In the genomic region with DNA sequence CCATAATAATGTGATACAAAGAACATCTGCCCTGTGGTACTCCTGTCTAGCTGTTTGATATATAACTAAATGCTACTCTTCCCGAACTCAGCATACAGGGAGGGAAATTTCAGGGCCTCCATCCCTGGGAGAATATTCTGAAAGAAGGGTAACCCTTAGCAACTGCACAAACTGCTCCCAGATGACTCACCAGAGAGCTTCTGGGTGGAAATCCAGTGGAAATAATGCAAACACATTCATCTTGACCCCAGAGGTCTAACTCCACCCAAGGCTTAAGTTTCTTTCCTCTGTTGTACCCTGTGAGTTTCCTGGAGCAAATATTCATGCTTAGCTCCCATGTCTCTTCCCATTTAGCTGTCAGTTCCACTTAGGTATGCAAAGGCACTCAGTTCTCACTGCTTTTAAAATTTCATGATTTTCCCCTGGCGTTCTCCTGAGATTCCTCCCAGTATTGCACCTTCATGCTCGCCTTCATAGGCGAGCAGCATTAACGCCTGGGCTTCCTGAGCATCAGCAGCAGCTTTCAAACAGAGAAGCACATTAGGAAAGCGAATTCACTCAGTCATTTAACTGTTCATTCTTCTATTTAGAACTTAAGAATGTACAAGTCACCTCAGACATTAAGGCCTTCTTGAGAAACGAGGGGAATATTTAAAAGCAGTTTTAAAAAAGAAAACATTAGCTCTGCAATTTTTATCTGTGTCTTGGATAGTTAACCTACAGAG, we compare ENCODE assay signal across 1 cellular context.
TF ChIP-seq lines count a peak whose summit lies in the region.

No MANE protein-coding gene starts in this region.

TF ChIP-seq in GM23338, 12 proteins besides CTCF, POLR2A, EP300 and RAD21 (continued from another document):
- TF ChIP-seq, protein P1, sequence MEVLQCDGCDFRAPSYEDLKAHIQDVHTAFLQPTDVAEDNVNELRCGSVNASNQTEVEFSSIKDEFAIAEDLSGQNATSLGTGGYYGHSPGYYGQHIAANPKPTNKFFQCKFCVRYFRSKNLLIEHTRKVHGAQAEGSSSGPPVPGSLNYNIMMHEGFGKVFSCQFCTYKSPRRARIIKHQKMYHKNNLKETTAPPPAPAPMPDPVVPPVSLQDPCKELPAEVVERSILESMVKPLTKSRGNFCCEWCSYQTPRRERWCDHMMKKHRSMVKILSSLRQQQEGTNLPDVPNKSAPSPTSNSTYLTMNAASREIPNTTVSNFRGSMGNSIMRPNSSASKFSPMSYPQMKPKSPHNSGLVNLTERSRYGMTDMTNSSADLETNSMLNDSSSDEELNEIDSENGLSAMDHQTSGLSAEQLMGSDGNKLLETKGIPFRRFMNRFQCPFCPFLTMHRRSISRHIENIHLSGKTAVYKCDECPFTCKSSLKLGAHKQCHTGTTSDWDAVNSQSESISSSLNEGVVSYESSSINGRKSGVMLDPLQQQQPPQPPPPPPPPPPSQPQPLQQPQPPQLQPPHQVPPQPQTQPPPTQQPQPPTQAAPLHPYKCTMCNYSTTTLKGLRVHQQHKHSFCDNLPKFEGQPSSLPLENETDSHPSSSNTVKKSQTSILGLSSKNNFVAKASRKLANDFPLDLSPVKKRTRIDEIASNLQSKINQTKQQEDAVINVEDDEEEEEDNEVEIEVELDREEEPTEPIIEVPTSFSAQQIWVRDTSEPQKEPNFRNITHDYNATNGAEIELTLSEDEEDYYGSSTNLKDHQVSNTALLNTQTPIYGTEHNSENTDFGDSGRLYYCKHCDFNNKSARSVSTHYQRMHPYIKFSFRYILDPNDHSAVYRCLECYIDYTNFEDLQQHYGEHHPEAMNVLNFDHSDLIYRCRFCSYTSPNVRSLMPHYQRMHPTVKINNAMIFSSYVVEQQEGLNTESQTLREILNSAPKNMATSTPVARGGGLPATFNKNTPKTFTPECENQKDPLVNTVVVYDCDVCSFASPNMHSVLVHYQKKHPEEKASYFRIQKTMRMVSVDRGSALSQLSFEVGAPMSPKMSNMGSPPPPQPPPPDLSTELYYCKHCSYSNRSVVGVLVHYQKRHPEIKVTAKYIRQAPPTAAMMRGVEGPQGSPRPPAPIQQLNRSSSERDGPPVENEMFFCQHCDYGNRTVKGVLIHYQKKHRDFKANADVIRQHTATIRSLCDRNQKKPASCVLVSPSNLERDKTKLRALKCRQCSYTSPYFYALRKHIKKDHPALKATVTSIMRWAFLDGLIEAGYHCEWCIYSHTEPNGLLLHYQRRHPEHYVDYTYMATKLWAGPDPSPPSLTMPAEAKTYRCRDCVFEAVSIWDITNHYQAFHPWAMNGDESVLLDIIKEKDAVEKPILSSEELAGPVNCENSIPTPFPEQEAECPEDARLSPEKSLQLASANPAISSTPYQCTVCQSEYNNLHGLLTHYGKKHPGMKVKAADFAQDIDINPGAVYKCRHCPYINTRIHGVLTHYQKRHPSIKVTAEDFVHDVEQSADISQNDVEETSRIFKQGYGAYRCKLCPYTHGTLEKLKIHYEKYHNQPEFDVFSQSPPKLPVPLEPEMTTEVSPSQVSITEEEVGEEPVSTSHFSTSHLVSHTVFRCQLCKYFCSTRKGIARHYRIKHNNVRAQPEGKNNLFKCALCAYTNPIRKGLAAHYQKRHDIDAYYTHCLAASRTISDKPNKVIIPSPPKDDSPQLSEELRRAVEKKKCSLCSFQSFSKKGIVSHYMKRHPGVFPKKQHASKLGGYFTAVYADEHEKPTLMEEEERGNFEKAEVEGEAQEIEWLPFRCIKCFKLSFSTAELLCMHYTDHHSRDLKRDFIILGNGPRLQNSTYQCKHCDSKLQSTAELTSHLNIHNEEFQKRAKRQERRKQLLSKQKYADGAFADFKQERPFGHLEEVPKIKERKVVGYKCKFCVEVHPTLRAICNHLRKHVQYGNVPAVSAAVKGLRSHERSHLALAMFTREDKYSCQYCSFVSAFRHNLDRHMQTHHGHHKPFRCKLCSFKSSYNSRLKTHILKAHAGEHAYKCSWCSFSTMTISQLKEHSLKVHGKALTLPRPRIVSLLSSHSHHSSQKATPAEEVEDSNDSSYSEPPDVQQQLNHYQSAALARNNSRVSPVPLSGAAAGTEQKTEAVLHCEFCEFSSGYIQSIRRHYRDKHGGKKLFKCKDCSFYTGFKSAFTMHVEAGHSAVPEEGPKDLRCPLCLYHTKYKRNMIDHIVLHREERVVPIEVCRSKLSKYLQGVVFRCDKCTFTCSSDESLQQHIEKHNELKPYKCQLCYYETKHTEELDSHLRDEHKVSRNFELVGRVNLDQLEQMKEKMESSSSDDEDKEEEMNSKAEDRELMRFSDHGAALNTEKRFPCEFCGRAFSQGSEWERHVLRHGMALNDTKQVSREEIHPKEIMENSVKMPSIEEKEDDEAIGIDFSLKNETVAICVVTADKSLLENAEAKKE (CRISPR knock-in tag; IDR thresholded peaks at IDR 0.05) = no peak
- TF ChIP-seq STAT1 (IDR thresholded peaks at IDR 0.05; ENCODE audit: unreplicated experiment) (no peak), CREB1 (CRISPR knock-in tag; IDR thresholded peaks at IDR 0.05; ENCODE audit: low read depth) (no peak), EZH2 (IDR thresholded peaks at IDR 0.05; ENCODE audit: low read depth, unreplicated experiment) (no peak), NANOG (IDR thresholded peaks at IDR 0.05; ENCODE audit: borderline replicate concordance) (no peak), JUNB (IDR thresholded peaks at IDR 0.05; ENCODE audit: unreplicated experiment) (no peak)
- TF ChIP-seq, protein P2, sequence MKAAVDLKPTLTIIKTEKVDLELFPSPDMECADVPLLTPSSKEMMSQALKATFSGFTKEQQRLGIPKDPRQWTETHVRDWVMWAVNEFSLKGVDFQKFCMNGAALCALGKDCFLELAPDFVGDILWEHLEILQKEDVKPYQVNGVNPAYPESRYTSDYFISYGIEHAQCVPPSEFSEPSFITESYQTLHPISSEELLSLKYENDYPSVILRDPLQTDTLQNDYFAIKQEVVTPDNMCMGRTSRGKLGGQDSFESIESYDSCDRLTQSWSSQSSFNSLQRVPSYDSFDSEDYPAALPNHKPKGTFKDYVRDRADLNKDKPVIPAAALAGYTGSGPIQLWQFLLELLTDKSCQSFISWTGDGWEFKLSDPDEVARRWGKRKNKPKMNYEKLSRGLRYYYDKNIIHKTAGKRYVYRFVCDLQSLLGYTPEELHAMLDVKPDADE (IDR thresholded peaks at IDR 0.05) = no peak
